2 cellular contexts compared by ENCODE assay signal in the genomic region with DNA sequence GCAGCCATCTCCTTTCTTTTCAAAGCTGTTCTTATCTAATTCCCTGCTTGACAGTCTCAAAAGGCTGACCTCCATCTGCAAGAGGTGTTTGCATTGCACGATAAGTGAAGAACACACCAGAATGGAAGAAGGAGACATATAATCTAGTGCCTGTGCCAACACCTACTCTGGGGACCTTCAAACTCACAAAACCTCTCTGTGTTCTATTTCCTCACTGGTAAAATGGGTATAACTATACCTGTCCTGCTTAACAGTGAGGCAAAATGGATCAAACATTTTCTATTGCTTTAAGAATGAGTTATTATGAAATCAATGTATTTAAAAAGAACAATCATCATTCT.
TF ChIP-seq lines count a peak whose summit lies in the region.

No MANE protein-coding gene starts in this region.

TF ChIP-seq in HepG2, 621 proteins besides CTCF, POLR2A, EP300 and RAD21:
- TF ChIP-seq ZFP37 (CRISPR knock-in tag; IDR thresholded peaks at IDR 0.05; ENCODE audit: borderline replicate concordance) (no peak), LBX2 (CRISPR knock-in tag; IDR thresholded peaks at IDR 0.05; ENCODE audit: borderline replicate concordance) (no peak), KLF16 (CRISPR knock-in tag; IDR thresholded peaks at IDR 0.05) (no peak), TFE3 (CRISPR knock-in tag; IDR thresholded peaks at IDR 0.05) (no peak), NONO (IDR thresholded peaks at IDR 0.05) (no peak), NONO (CRISPR knock-in tag; conservative IDR thresholded peaks at IDR 0.05) (no peak), SRY (CRISPR knock-in tag; IDR thresholded peaks at IDR 0.05) (no peak), HOXA5 (CRISPR knock-in tag; IDR thresholded peaks at IDR 0.05) (no peak)
- TF ChIP-seq, protein P1, sequence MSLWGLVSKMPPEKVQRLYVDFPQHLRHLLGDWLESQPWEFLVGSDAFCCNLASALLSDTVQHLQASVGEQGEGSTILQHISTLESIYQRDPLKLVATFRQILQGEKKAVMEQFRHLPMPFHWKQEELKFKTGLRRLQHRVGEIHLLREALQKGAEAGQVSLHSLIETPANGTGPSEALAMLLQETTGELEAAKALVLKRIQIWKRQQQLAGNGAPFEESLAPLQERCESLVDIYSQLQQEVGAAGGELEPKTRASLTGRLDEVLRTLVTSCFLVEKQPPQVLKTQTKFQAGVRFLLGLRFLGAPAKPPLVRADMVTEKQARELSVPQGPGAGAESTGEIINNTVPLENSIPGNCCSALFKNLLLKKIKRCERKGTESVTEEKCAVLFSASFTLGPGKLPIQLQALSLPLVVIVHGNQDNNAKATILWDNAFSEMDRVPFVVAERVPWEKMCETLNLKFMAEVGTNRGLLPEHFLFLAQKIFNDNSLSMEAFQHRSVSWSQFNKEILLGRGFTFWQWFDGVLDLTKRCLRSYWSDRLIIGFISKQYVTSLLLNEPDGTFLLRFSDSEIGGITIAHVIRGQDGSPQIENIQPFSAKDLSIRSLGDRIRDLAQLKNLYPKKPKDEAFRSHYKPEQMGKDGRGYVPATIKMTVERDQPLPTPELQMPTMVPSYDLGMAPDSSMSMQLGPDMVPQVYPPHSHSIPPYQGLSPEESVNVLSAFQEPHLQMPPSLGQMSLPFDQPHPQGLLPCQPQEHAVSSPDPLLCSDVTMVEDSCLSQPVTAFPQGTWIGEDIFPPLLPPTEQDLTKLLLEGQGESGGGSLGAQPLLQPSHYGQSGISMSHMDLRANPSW (CRISPR knock-in tag; IDR thresholded peaks at IDR 0.05; ENCODE audit: borderline replicate concordance): no peak
TF ChIP-seq in HepG2: peak in this region for 0.

TF ChIP-seq in H1, 55 proteins besides CTCF, POLR2A, EP300 and RAD21:
- TF ChIP-seq GTF2F1 (IDR thresholded peaks at IDR 0.05; ENCODE audit: borderline replicate concordance, low read depth, low read length): no peak
- TF ChIP-seq MAX (IDR thresholded peaks at IDR 0.05): no peak
- no peak for TF ChIP-seq TCF12 (IDR thresholded peaks at IDR 0.05; ENCODE audit: low read depth, low read length)
- no peak for TF ChIP-seq POU5F1 (IDR thresholded peaks at IDR 0.05; ENCODE audit: low read depth, low read length)
- no peak for TF ChIP-seq BACH1 (IDR thresholded peaks at IDR 0.05; ENCODE audit: low read length)
- TF ChIP-seq HDAC2 (IDR thresholded peaks at IDR 0.05; ENCODE audit: borderline replicate concordance in 1 of 2, low read depth in 2 of 2, low read length in 2 of 2): no peak
- TF ChIP-seq KDM5A (IDR thresholded peaks at IDR 0.05; ENCODE audit: low read length): no peak
- no peak for TF ChIP-seq BCL11A (IDR thresholded peaks at IDR 0.05; ENCODE audit: low read depth in 2 of 2, low read length in 2 of 2)
- TF ChIP-seq SRF (IDR thresholded peaks at IDR 0.05; ENCODE audit: low read depth, low read length): no peak
- TF ChIP-seq BRCA1 (IDR thresholded peaks at IDR 0.05; ENCODE audit: low read depth, low read length): no peak
- no peak for TF ChIP-seq CBX8 (IDR thresholded peaks at IDR 0.05; ENCODE audit: borderline replicate concordance, low read depth, low read length)
- TF ChIP-seq, protein P2, sequence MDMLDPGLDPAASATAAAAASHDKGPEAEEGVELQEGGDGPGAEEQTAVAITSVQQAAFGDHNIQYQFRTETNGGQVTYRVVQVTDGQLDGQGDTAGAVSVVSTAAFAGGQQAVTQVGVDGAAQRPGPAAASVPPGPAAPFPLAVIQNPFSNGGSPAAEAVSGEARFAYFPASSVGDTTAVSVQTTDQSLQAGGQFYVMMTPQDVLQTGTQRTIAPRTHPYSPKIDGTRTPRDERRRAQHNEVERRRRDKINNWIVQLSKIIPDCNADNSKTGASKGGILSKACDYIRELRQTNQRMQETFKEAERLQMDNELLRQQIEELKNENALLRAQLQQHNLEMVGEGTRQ (IDR thresholded peaks at IDR 0.05; ENCODE audit: low read length): no peak
- no peak for TF ChIP-seq SIRT6 (IDR thresholded peaks at IDR 0.05; ENCODE audit: low read length)
- TF ChIP-seq ATF3 (IDR thresholded peaks at IDR 0.05; ENCODE audit: insufficient read depth, low read depth, low read length): no peak
- TF ChIP-seq CBX5 (IDR thresholded peaks at IDR 0.05; ENCODE audit: low read depth, low read length): no peak
